25 cellular contexts compared by ENCODE assay signal in the genomic region with DNA sequence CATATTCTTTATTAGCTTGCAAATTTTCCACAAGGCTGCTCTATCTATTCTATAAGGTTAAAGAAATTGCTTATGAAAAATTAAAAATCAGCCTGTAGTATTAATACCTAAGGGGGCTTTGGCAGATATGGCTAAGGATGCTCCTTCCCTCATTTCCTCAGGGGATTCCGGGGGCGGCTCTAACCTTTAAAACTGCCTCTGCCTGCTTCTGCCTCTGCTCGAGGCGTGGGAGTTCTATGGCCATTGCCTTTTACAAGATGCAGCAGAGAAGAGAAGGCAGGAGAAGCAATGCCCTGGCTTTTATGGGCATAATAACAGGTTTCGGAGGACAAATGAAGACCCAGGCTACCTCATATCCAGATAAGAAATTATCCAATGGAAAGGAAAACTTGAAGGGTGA. TPM values are rescaled to one million over a fixed set of nuclear protein-coding genes. Genes with fewer than 3 reads are reported as not detected.
DNase-seq lines count a peak whose midpoint lies in the region; ATAC-seq, FAIRE-seq and TF ChIP-seq lines count a peak whose summit lies in the region.
"Had no signal": no experiment of that assay in that cellular context is flagged by ENCODE, and none has a peak within 500 bp of the region (broad histone marks: within the 10 kb centered on the region; RNA-seq: fewer than 3 reads in every experiment).

No MANE protein-coding gene starts in this region.

- no peaks in the 10 kb centered on the region for H3K27me3 ChIP-seq in HepG2 (ENCODE audit: control insufficient read depth in 1 of 2, insufficient read depth in 2 of 2, low read length in 2 of 2)
- no peaks in the 10 kb centered on the region for H3K27me3 ChIP-seq in right lobe of liver
- H3K27me3 ChIP-seq in Panc1 (ENCODE audit: control insufficient read depth, insufficient read depth, low read length), result no peaks in the 10 kb centered on the region
- H3K27me3 ChIP-seq: BLaER1 had no signal

- peaks cover 12% of the 10 kb centered on the region for H3K4me1 Mint-ChIP-seq in type B pancreatic cell (ENCODE audit: unreplicated experiment)
- H3K4me1 Mint-ChIP-seq: B cell had no signal

- TF ChIP-seq RAD21 in HepG2 (CRISPR knock-in tag; IDR thresholded peaks at IDR 0.05), result no peak

- BruUV-seq in HepG2 (replicated peaks; lab: Mats Ljungman, UMichigan), result no TSS peak
- BruUV-seq in Panc1 (replicated peaks; lab: Mats Ljungman, UMichigan), result no TSS peak

- H2AFZ ChIP-seq in HepG2 (ENCODE audit: low read length), result peak overlapping the region; percentile 23

- H3K79me2 ChIP-seq in HepG2 (ENCODE audit: insufficient read depth, low read length), result no peaks in the 10 kb centered on the region

- in situ Hi-C loops in HepG2 (cut with HindIII; ENCODE audit: extremely low pct_ligation_motif_present, low pct_unique_long_range_greater_than_20kb), result no loop called here
- in situ Hi-C loops in Panc1 (cut with HindIII; ENCODE audit: low pct_unique_long_range_greater_than_20kb, low sequenced_read_pairs), result no loop called here

- no peak for ATAC-seq in HepG2
- ATAC-seq in right lobe of liver, result no peak
- no peak for ATAC-seq in Panc1
- no peak for ATAC-seq in HG02642 (IDR thresholded peaks at IDR 0.05; ENCODE audit: poor library complexity, unreplicated experiment)
- ATAC-seq: CD8-positive, alpha-beta T cell; GM12878 had no signal

- no peak for TF ChIP-seq POLR2A in HepG2 (IDR thresholded peaks at IDR 0.05; ENCODE audit: insufficient read depth in 1 of 2, low read depth in 2 of 2, low read length in 2 of 2)
- no peak for TF ChIP-seq POLR2A in right lobe of liver (IDR thresholded peaks at IDR 0.05)

- H3K9ac ChIP-seq in HepG2 (ENCODE audit: insufficient read depth, low read depth, low read length), result no peak overlapping the region

- TF ChIP-seq CTCF in HepG2 (CRISPR knock-in tag; IDR thresholded peaks at IDR 0.05) (no peak), right lobe of liver (IDR thresholded peaks at IDR 0.05) (no peak), Panc1 (IDR thresholded peaks at IDR 0.05) (no peak), type B pancreatic cell (conservative IDR thresholded peaks at IDR 0.05) (no peak)

- H3K4me1 ChIP-seq in HepG2 (ENCODE audit: insufficient read depth, low read length), result peaks cover 34% of the 10 kb centered on the region
- H3K4me1 ChIP-seq in right lobe of liver, result peaks cover 0 to 11% (median 0%) of the 10 kb centered on the region in 4 donors
- peaks cover 14% of the 10 kb centered on the region for H3K4me1 ChIP-seq in Panc1 (ENCODE audit: control insufficient read depth, insufficient read depth, low read length)

- H3K27ac ChIP-seq in HepG2 (ENCODE audit: extremely low read length, insufficient read depth, low read length) (no peak overlapping the region), right lobe of liver (no peak overlapping the region), Panc1 (ENCODE audit: low read length) (peak overlapping the region; percentile 49)
- H3K27ac ChIP-seq: 22Rv1, C4-2B had no signal

- H4K20me1 ChIP-seq in HepG2 (ENCODE audit: insufficient read depth, low read length), result no peaks in the 10 kb centered on the region
- H4K20me1 ChIP-seq: BLaER1 had no signal

- 54% methylated on average over 5 of the region's 5 CpGs for WGBS in HepG2 (ENCODE audit: low lambda C conversion rate)
- WGBS in right lobe of liver (ENCODE audit: insufficient coverage, low coverage, low lambda C conversion rate, missing lambda C conversion rate), result 73% methylated on average over 5 of the region's 5 CpGs

- H3K4me3 ChIP-seq in HepG2 (replicated peaks in 1 of 3; ENCODE audit: insufficient read depth in 1 of 3, low read depth in 2 of 3, low read length in 3 of 3) (no peak overlapping the region), right lobe of liver (no peak overlapping the region), Panc1 (ENCODE audit: low read depth in 2 of 2, low read length in 2 of 2) (no peak overlapping the region)
- H3K4me3 ChIP-seq: BLaER1, GM12878, HAP-1 had no signal

- no peaks in the 10 kb centered on the region for H3K27me3 Mint-ChIP-seq in type B pancreatic cell

- H3K36me3 ChIP-seq in HepG2 (replicated peaks in 1 of 2; ENCODE audit: control insufficient read depth in 1 of 2, insufficient read depth in 2 of 2, low read length in 2 of 2) (no peaks in the 10 kb centered on the region), right lobe of liver (no peaks in the 10 kb centered on the region), Panc1 (ENCODE audit: control insufficient read depth, insufficient read depth, low read length) (no peaks in the 10 kb centered on the region)
- H3K36me3 ChIP-seq: BLaER1, HAP-1 had no signal

- no peak overlapping the region for H3K4me3 Mint-ChIP-seq in type B pancreatic cell
- H3K4me3 Mint-ChIP-seq: B cell; CD4-positive, CD25-positive, alpha-beta regulatory T cell; CD8-positive, alpha-beta T cell had no signal

- intact Hi-C loops in HepG2 (cut with micrococcal nuclease; ENCODE audit: unreplicated experiment) (no loop called here), right lobe of liver (cut with DNase I) (no loop called here), Panc1 (cut with micrococcal nuclease; ENCODE audit: unreplicated experiment) (no loop called here)

- no peak for DNase-seq in HepG2 (ENCODE audit: low spot score)
- no peak for DNase-seq in right lobe of liver
- DNase-seq in Panc1 (ENCODE audit: low read depth, low spot score), result no peak
- DNase-seq in left kidney (ENCODE audit: low read depth, low spot score), result peak; percentile 50
- peak; percentile 48 for DNase-seq in type B pancreatic cell (ENCODE audit: extremely low spot score, unreplicated experiment)
- no peak for DNase-seq in NCI-H1417 (lab: John Stamatoyannopoulos, UW)
- no peak for DNase-seq in activated effector memory CD4-positive, alpha-beta T cell treated with Interleukin-2 at 50 U/mL for 16 hours
- DNase-seq: Caco-2; CD4-positive, CD25-positive, alpha-beta regulatory T cell; CD8-positive, alpha-beta T cell; DMS153; DMS79; EL; GDM1; GOT3 had no signal

- no peaks in the 10 kb centered on the region for H3K36me3 Mint-ChIP-seq in type B pancreatic cell
- H3K36me3 Mint-ChIP-seq: CD4-positive, CD25-positive, alpha-beta regulatory T cell; CD8-positive, alpha-beta T cell had no signal

- CTCF ChIA-PET in HepG2 (lab: Yijun Ruan, JAX; ENCODE audit: low intra/inter-chr PET ratio, low total read pairs), result no interaction called here
- CTCF ChIA-PET in Panc1 (lab: Charles Lee), result no interaction called here

- peaks cover 8% of the 10 kb centered on the region for H3K9me3 Mint-ChIP-seq in type B pancreatic cell
- H3K9me3 Mint-ChIP-seq: CD8-positive, alpha-beta T cell had no signal

- no peak for FAIRE-seq in HepG2 (lab: Jason Lieb, UNC)
- FAIRE-seq: A204.1, GM12878, GM19239, H54 had no signal

- POLR2A ChIA-PET in HepG2 (lab: Yijun Ruan, JAX) (no interaction called here), Panc1 (lab: Charles Lee) (no interaction called here)

- no peak overlapping the region for H3K4me2 ChIP-seq in HepG2 (ENCODE audit: low read depth, low read length)

- no peak overlapping the region for H3K27ac Mint-ChIP-seq in type B pancreatic cell
- H3K27ac Mint-ChIP-seq: B cell; CD4-positive, CD25-positive, alpha-beta regulatory T cell; CD8-positive, alpha-beta T cell had no signal

- TF ChIP-seq EP300 in HepG2 (IDR thresholded peaks at IDR 0.05; ENCODE audit: low read depth in 2 of 2, low read length in 2 of 2) (no peak), HepG2 (CRISPR knock-in tag; IDR thresholded peaks at IDR 0.05; ENCODE audit: borderline replicate concordance) (no peak)

- H3K9me3 ChIP-seq in HepG2 (ENCODE audit: low read length) (no peaks in the 10 kb centered on the region), right lobe of liver (no peaks in the 10 kb centered on the region), Panc1 (ENCODE audit: control insufficient read depth, insufficient read depth, low read depth, low read length) (no peaks in the 10 kb centered on the region)
- H3K9me3 ChIP-seq: Caco-2, HAP-1 had no signal

TF ChIP-seq in HepG2, 621 proteins besides CTCF, POLR2A, EP300 and RAD21 (continues in another document):
- no peak for TF ChIP-seq PCBP1 (IDR thresholded peaks at IDR 0.05; ENCODE audit: borderline replicate concordance, low read depth, low read length)
- no peak for TF ChIP-seq PITX1 (CRISPR knock-in tag; IDR thresholded peaks at IDR 0.05)
- TF ChIP-seq ZNF510 (CRISPR knock-in tag; IDR thresholded peaks at IDR 0.05; ENCODE audit: low read depth), result no peak

RNA-seq across cellular contexts. Expression of gene CDKN2AIP, which starts 8.6 kb away (rescaled TPM):
- 18.7 and 21.4 TPM in 2 replicates for total RNA-seq in HepG2 (2016; rRNA removed; fragmentation: Illumina TruSeq; extraction: Trizol)
- 2.2 and 3.1 TPM in 2 replicates for total RNA-seq in HepG2 (2016; cell fraction: cytosol; rRNA removed; fragmentation: Illumina TruSeq; extraction: Trizol; ENCODE audit: low read depth)
- total RNA-seq in HepG2 (2016; cell fraction: insoluble cytoplasmic fraction; rRNA removed; fragmentation: Illumina TruSeq; extraction: Trizol), result 18.5 and 22.0 TPM in 2 replicates
- 7.9 and 8.4 TPM in 2 replicates for total RNA-seq in HepG2 (2016; cell fraction: membrane; rRNA removed; fragmentation: Illumina TruSeq; extraction: Trizol)
- 24.3 and 25.6 TPM in 2 replicates for total RNA-seq in HepG2 (2016; cell fraction: nucleus; rRNA removed; fragmentation: Illumina TruSeq; extraction: Trizol)
- polyA plus RNA-seq in HepG2 (2011; rRNA removed), result 14.1 and 17.0 TPM in 2 replicates
- polyA plus RNA-seq in HepG2 (2011; cell fraction: cytosol; rRNA removed), result 7.8 and 10.0 TPM in 2 replicates
- polyA plus RNA-seq in HepG2 (2011; cell fraction: nucleus; rRNA removed), result 10.9 and 11.0 TPM in 2 replicates
- polyA plus RNA-seq in HepG2 (2012), result 13.3 and 14.9 TPM in 2 replicates
- 1.8 and 2.0 TPM in 2 replicates for polyA plus RNA-seq in HepG2 (2016; cell fraction: cytosol; fragmentation: Illumina TruSeq; extraction: Trizol; ENCODE audit: low read depth)
- 24.1 and 24.4 TPM in 2 replicates for polyA plus RNA-seq in HepG2 (2016; cell fraction: insoluble cytoplasmic fraction; fragmentation: Illumina TruSeq; extraction: Trizol; ENCODE audit: low read depth)
- 5.4 TPM in 2 replicates for polyA plus RNA-seq in HepG2 (2016; cell fraction: membrane; fragmentation: Illumina TruSeq; extraction: Trizol; ENCODE audit: low read depth)
- 21.6 and 21.7 TPM in 2 replicates for polyA plus RNA-seq in HepG2 (2016; cell fraction: nucleus; fragmentation: Illumina TruSeq; extraction: Trizol; ENCODE audit: insufficient read depth, low read depth)
- 11.8 and 17.2 TPM in 2 replicates for polyA minus RNA-seq in HepG2 (2011; rRNA and poly(A)+ RNA removed; ENCODE audit: low replicate concordance)
- 8.8 and 10.6 TPM in 2 replicates for polyA minus RNA-seq in HepG2 (2011; cell fraction: cytosol; rRNA and poly(A)+ RNA removed)
- polyA minus RNA-seq in HepG2 (2011; cell fraction: nucleus; rRNA and poly(A)+ RNA removed), result 65.3 and 67.1 TPM in 2 replicates
- total RNA-seq in right lobe of liver, result 10 to 100 TPM in 1 of 6 experiments, 1 to 10 TPM in 5; 5.6 to 10.6 (median 6.8) TPM
- total RNA-seq in Panc1 (2021; ENCODE audit: unreplicated experiment), result 21.1 TPM
- polyA plus RNA-seq in Panc1 (2012; ENCODE audit: insufficient read length), result 22.8 TPM
- 29.7 and 57.5 TPM in 2 replicates for total RNA-seq in type B pancreatic cell (ENCODE audit: low replicate concordance)

Comparison
In these comparisons a context has a peak if more than half of its experiments do, and no peak if none do; other contexts are left out.
1. DNase-seq: peak in left kidney (single experiment) and type B pancreatic cell (single experiment); none in HepG2 (single experiment), right lobe of liver (0 of 3), Panc1 (single experiment), NCI-H1417 (0 of 3) and activated effector memory CD4-positive, alpha-beta T cell treated with Interleukin-2 at 50 U/mL for 16 hours (single experiment).